4 cellular contexts compared by ENCODE assay signal in genomic region chr7:129300299-129300698, GRCh38.
DNase-seq lines count a peak whose midpoint lies in the region; ATAC-seq, FAIRE-seq and TF ChIP-seq lines count a peak whose summit lies in the region.
"Not testable (repeated sequence)": the region's sequence is repeated elsewhere in the genome, so short reads cannot be mapped to it uniquely, and the experiment has no call there.

No MANE protein-coding gene starts in this region.

- TF ChIP-seq EP300 in A549 (IDR thresholded peaks at IDR 0.05); K562 (IDR thresholded peaks at IDR 0.05; ENCODE audit: low read length): not testable (repeated sequence)

- H3K9ac ChIP-seq in K562 (ENCODE audit: insufficient read depth in 1 of 2, low read depth in 2 of 2, low read length in 2 of 2), result not testable (repeated sequence)

- not testable (repeated sequence) for DNase-seq in A549 (ENCODE audit: low read depth in 1 of 2, low spot score in 1 of 2); K562 (ENCODE audit: extremely low read depth in 1 of 4, low spot score in 3 of 4)

- H3K4me1 ChIP-seq in A549; HEK293 (ENCODE audit: control insufficient read depth, insufficient read depth, low read length); K562 (replicated peaks in 1 of 2; ENCODE audit: control insufficient read depth in 2 of 2, insufficient read depth in 2 of 2, low read length in 2 of 2): not testable (repeated sequence)

- not testable (repeated sequence) for BruUV-seq in K562 (replicated peaks; lab: Mats Ljungman, UMichigan)

- intact Hi-C loops in K562 (cut with micrococcal nuclease), result not testable (repeated sequence)

- H3K27ac ChIP-seq in A549; HEK293 (ENCODE audit: extremely low read depth, low read depth, low read length); K562 (ENCODE audit: extremely low read depth, low read depth, low read length): not testable (repeated sequence)

- H3K79me2 ChIP-seq in K562 (ENCODE audit: control insufficient read depth, insufficient read depth, low read length), result not testable (repeated sequence)

- not testable (repeated sequence) for H2AFZ ChIP-seq in K562 (ENCODE audit: low read depth, low read length)

- not testable (repeated sequence) for H3K36me3 ChIP-seq in HEK293 (ENCODE audit: control insufficient read depth in 2 of 2, insufficient read depth in 1 of 2, low read length in 2 of 2); K562 (ENCODE audit: control insufficient read depth, insufficient read depth, low read length)

- not testable (repeated sequence) for H3K4me2 ChIP-seq in A549; K562 (ENCODE audit: insufficient read depth, low read length)

- TF ChIP-seq POLR2A in A549 (IDR thresholded peaks at IDR 0.05; ENCODE audit: low read length); K562 (conservative IDR thresholded peaks at IDR 0.05): not testable (repeated sequence)

- in situ Hi-C loops in K562 (cut with MboI), result not testable (repeated sequence)

- TF ChIP-seq RAD21 in A549 (conservative IDR thresholded peaks at IDR 0.05 in 1 of 2, IDR thresholded peaks at IDR 0.05 in 1 of 2); K562 (CRISPR knock-in tag; conservative IDR thresholded peaks at IDR 0.05 in 1 of 2, IDR thresholded peaks at IDR 0.05 in 1 of 2): not testable (repeated sequence)

- not testable (repeated sequence) for H3K27me3 ChIP-seq in K562 (ENCODE audit: control insufficient read depth in 2 of 2, insufficient read depth in 2 of 2, low read length in 2 of 2)

- H3K4me3 ChIP-seq in A549; HEK293 (ENCODE audit: low read depth, low read length); K562: not testable (repeated sequence)

- H3K9me3 ChIP-seq in A549; HEK293 (ENCODE audit: control insufficient read depth, insufficient read depth, low read depth, low read length); K562 (replicated peaks; ENCODE audit: control insufficient read depth, insufficient read depth, low read depth, low read length): not testable (repeated sequence)

- H4K20me1 ChIP-seq in K562 (replicated peaks; ENCODE audit: control insufficient read depth, insufficient read depth, low read length), result not testable (repeated sequence)

- not testable (repeated sequence) for ATAC-seq in A549, SK-N-SH treated with all-trans-retinoic acid at 6 μM for 48 hours, K562

- WGBS in A549 (ENCODE audit: missing lambda C conversion rate), result 88% methylated on average over 1 of the region's 1 CpG
- 3% methylated on average over 1 of the region's 1 CpG for WGBS in K562 (ENCODE audit: insufficient coverage, low coverage, missing lambda C conversion rate)

- CTCF ChIA-PET in A549 (lab: Yijun Ruan, JAX), result interaction anchor here (1.7 kb wide), 1 partner anchor 82 kb away, joined by 19 read pairs; no protein-coding TSS in a partner anchor
- CTCF ChIA-PET in HEK293 (lab: Yijun Ruan, JAX), result interaction anchor here (0.7 to 1.1 kb wide), 2 partner anchors 17 to 43 kb away, joined by 3 read pairs; no protein-coding TSS in a partner anchor
- CTCF ChIA-PET in K562 (lab: Yijun Ruan, JAX; ENCODE audit: low intra/inter-chr PET ratio), result not testable (repeated sequence)

- POLR2A ChIA-PET in A549 (lab: Yijun Ruan, JAX); HEK293 (lab: Yijun Ruan, JAX); K562 (lab: Yijun Ruan, JAX): not testable (repeated sequence)

- H3K9me1 ChIP-seq in K562 (ENCODE audit: control insufficient read depth, insufficient read depth, low read length), result not testable (repeated sequence)

- not testable (repeated sequence) for TF ChIP-seq CTCF in A549 (IDR thresholded peaks at IDR 0.05); HEK293 (tag by site-specific recombination; IDR thresholded peaks at IDR 0.05); K562 (IDR thresholded peaks at IDR 0.05 in 2 of 3, conservative IDR thresholded peaks at IDR 0.05 in 1 of 3; ENCODE audit: insufficient read depth in 2 of 3, low read depth in 1 of 3, low read length in 3 of 3)

- FAIRE-seq in A549 (lab: Jason Lieb, UNC); K562 (lab: Jason Lieb, UNC): not testable (repeated sequence)

TF ChIP-seq in A549, 52 proteins besides CTCF, POLR2A, EP300 and RAD21:
- peak; percentile 44; the same call in 1 of the 2 replicates for TF ChIP-seq KDM1A (IDR thresholded peaks at IDR 0.05; ENCODE audit: low read depth)

TF ChIP-seq in HEK293, 187 proteins besides CTCF, POLR2A, EP300 and RAD21:
- TF ChIP-seq ZNF146 (tag by site-specific recombination; IDR thresholded peaks at IDR 0.05), result peak; percentile 63; the same call in 1 of the 2 replicates

TF ChIP-seq in SK-N-SH treated with all-trans-retinoic acid at 6 μM for 48 hours, 23 proteins besides CTCF, POLR2A, EP300 and RAD21:
- peak; percentile 97 for TF ChIP-seq ZNF8 (CRISPR knock-in tag; IDR thresholded peaks at IDR 0.05)

TF ChIP-seq in K562, 482 proteins besides CTCF, POLR2A, EP300 and RAD21:
- peak; percentile 74 for TF ChIP-seq ZNF146 (CRISPR knock-in tag; IDR thresholded peaks at IDR 0.05; ENCODE audit: unreplicated experiment)
- TF ChIP-seq CEBPB (tag; IDR thresholded peaks at IDR 0.05), result 0 out of 2 replicates have a peak, but pooled peaks have one; percentile 35
- TF ChIP-seq RBM25 (IDR thresholded peaks at IDR 0.05; ENCODE audit: low read depth, low read length, severe bottlenecking), result peak; percentile 45
TF ChIP-seq in K562: peak in this region for 3; not testable (repeated sequence) for 479.
